In the genomic region with DNA sequence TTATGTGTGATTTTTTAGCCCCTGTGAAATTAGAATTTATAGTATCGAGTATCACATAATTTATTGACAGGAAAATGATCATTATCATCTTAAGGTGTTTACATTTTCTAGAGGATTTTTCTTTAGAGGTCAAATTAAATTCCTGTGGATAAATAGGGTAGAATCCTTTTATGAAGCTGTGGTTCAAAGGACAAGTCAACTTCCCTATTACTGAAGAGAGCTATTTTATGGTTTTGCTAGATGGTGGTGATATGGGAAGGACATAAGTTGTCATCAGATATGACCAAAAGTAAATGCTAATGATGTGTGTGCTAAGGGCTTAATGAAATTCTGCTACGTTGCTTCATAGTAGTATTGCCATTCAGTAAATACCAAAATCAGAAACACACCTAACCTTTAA, we compare ENCODE assay signal across 15 cellular contexts.
A peak's percentile ranks its signal among the peaks of the same experiment; 100 is the strongest.
DNase-seq lines count a peak whose midpoint lies in the region; TF ChIP-seq lines count a peak whose summit lies in the region.
"Had no signal": no experiment of that assay in that cellular context is flagged by ENCODE, and none has a peak within 500 bp of the region (broad histone marks: within the 10 kb centered on the region; RNA-seq: fewer than 3 reads in every experiment).

No MANE protein-coding gene starts in this region.

- no peaks in the 10 kb centered on the region for H3K79me2 ChIP-seq in mammary epithelial cell (ENCODE audit: insufficient read depth, low read length)

- no peak overlapping the region for H3K9ac ChIP-seq in mammary epithelial cell (ENCODE audit: insufficient read depth, low read length)

- H3K4me3 ChIP-seq in mammary epithelial cell (replicated peaks in 1 of 3; ENCODE audit: insufficient read depth in 1 of 3, low read depth in 2 of 3, low read length in 3 of 3) (no peak overlapping the region), SJCRH30 (no peak overlapping the region), BE2C (ENCODE audit: low read depth, low read length) (no peak overlapping the region)
- H3K4me3 ChIP-seq: uterus had no signal

- H3K27me3 ChIP-seq in mammary epithelial cell (ENCODE audit: insufficient read depth, low read length) (no peaks in the 10 kb centered on the region), SJCRH30 (no peaks in the 10 kb centered on the region), BE2C (no peaks in the 10 kb centered on the region)
- H3K27me3 ChIP-seq: neutrophil, uterus had no signal

- no peaks in the 10 kb centered on the region for H4K20me1 ChIP-seq in mammary epithelial cell (ENCODE audit: insufficient read depth, low read length)

- POLR2A ChIA-PET in MCF 10A (lab: Yijun Ruan, JAX): no interaction called here

- CTCF ChIA-PET in MCF 10A (lab: Yijun Ruan, JAX) (interaction anchor here (1.1 kb wide), 2 partner anchors 33 to 153 kb away, joined by 3 to 5 read pairs; no protein-coding TSS in a partner anchor), mammary epithelial cell (lab: Charles Lee; ENCODE audit: low non-redundant PET) (no interaction called here)

- in situ Hi-C loops in mammary epithelial cell (cut with MboI; ENCODE audit: low sequenced_read_pairs in 2 of 2): loop anchor here in 1 of 2 donors (25.0 kb wide), 1 partner anchor 387 kb away; no protein-coding TSS in a partner anchor

- H3K9me3 ChIP-seq in mammary epithelial cell (replicated peaks; ENCODE audit: insufficient read depth, low read length) (no peaks in the 10 kb centered on the region), SJCRH30 (replicated peaks) (no peaks in the 10 kb centered on the region), BE2C (no peaks in the 10 kb centered on the region)
- H3K9me3 ChIP-seq: neutrophil, uterus had no signal

- H3K36me3 ChIP-seq in mammary epithelial cell (ENCODE audit: insufficient read depth, low read length) (no peaks in the 10 kb centered on the region), SJCRH30 (peaks cover 18% of the 10 kb centered on the region), BE2C (peaks cover 34% of the 10 kb centered on the region)
- H3K36me3 ChIP-seq: uterus had no signal

- H3K4me1 ChIP-seq in mammary epithelial cell (ENCODE audit: insufficient read depth, low read length): no peaks in the 10 kb centered on the region
- peaks cover 18% of the 10 kb centered on the region for H3K4me1 ChIP-seq in SJCRH30
- H3K4me1 ChIP-seq in BE2C: no peaks in the 10 kb centered on the region; the same call in 1 of the 2 replicates
- H3K4me1 ChIP-seq: uterus had no signal

- intact Hi-C loops in MCF 10A (cut with micrococcal nuclease): no loop called here
- intact Hi-C loops in mammary epithelial cell (cut with micrococcal nuclease): no loop called here
- intact Hi-C loops in activated T-helper 1 cell treated with anti-CD3 and anti-CD28 coated beads, Interleukin-12 subunit alpha, Interleukin-12 subunit beta, Interleukin-2, Interleukin-4 antibody, amounts not matched to agents 30 ng/mL and 10 ng/mL and 1 ng/mL, durations not matched to agents 14 hours and 24 hours and 36 hours (cut with micrococcal nuclease): no loop called here

- 97% methylated on average over 2 of the region's 2 CpGs for WGBS in mammary epithelial cell (ENCODE audit: low coverage, missing lambda C conversion rate)

- TF ChIP-seq CTCF in MCF 10A (IDR thresholded peaks at IDR 0.05; ENCODE audit: unreplicated experiment) (no peak), mammary epithelial cell (conservative IDR thresholded peaks at IDR 0.05 in 1 of 2, IDR thresholded peaks at IDR 0.05 in 1 of 2; ENCODE audit: extremely low read depth in 1 of 2, insufficient read depth in 1 of 2, low read depth in 1 of 2, low read length in 2 of 2) (no peak), type B pancreatic cell (conservative IDR thresholded peaks at IDR 0.05) (no peak), BE2C (IDR thresholded peaks at IDR 0.05; ENCODE audit: low read depth, low read length) (no peak)

- H3K4me2 ChIP-seq in mammary epithelial cell (ENCODE audit: insufficient read depth, low read depth, low read length): no peak overlapping the region

- BruUV-seq in MCF 10A (replicated peaks; lab: Mats Ljungman, UMichigan) (no TSS peak), mammary epithelial cell (replicated peaks; lab: Mats Ljungman, UMichigan) (no TSS peak)

- H3K9me3 Mint-ChIP-seq in MCF 10A (ENCODE audit: unreplicated experiment) (no peaks in the 10 kb centered on the region), immature natural killer cell (no peaks in the 10 kb centered on the region), type B pancreatic cell (no peaks in the 10 kb centered on the region)
- no peaks in the 10 kb centered on the region for H3K9me3 Mint-ChIP-seq in activated T-helper 1 cell treated with anti-CD3 and anti-CD28 coated beads, Interleukin-12 subunit alpha, Interleukin-12 subunit beta, Interleukin-2, Interleukin-4 antibody, amounts not matched to agents 30 ng/mL and 10 ng/mL and 1 ng/mL, durations not matched to agents 14 hours and 24 hours and 36 hours
- H3K9me3 Mint-ChIP-seq: activated T-cell treated with anti-CD3 and anti-CD28 coated beads, Interleukin-2, amount 50 U/mL, for 72 hours; stimulated activated naive CD8-positive, alpha-beta T cell treated with anti-CD3 and anti-CD28 coated beads, Interleukin-15, amount 100 ng/mL, for 72 hours had no signal

- peaks cover 5% of the 10 kb centered on the region for H3K4me1 Mint-ChIP-seq in MCF 10A (ENCODE audit: insufficient read depth, unreplicated experiment)
- peaks cover 49 to 63% of the 10 kb centered on the region in 2 donors for H3K4me1 Mint-ChIP-seq in immature natural killer cell
- H3K4me1 Mint-ChIP-seq in type B pancreatic cell (ENCODE audit: unreplicated experiment): peaks cover 11% of the 10 kb centered on the region
- H3K4me1 Mint-ChIP-seq in activated T-helper 1 cell treated with anti-CD3 and anti-CD28 coated beads, Interleukin-12 subunit alpha, Interleukin-12 subunit beta, Interleukin-2, Interleukin-4 antibody, amounts not matched to agents 30 ng/mL and 10 ng/mL and 1 ng/mL, durations not matched to agents 14 hours and 24 hours and 36 hours (ENCODE audit: low read depth): peaks cover 33% of the 10 kb centered on the region

- H3K27ac Mint-ChIP-seq in MCF 10A (ENCODE audit: low read depth, unreplicated experiment) (no peak overlapping the region), immature natural killer cell (peak overlapping the region in 4 of 6 donors; percentile 10 to 67 (median 59)), type B pancreatic cell (peak overlapping the region; percentile 18)
- H3K27ac Mint-ChIP-seq in activated T-helper 1 cell treated with anti-CD3 and anti-CD28 coated beads, Interleukin-12 subunit alpha, Interleukin-12 subunit beta, Interleukin-2, Interleukin-4 antibody, amounts not matched to agents 30 ng/mL and 10 ng/mL and 1 ng/mL, durations not matched to agents 14 hours and 24 hours and 36 hours: no peak overlapping the region
- H3K27ac Mint-ChIP-seq: activated T-cell treated with anti-CD3 and anti-CD28 coated beads, Interleukin-2, amount 50 U/mL, for 72 hours; stimulated activated naive CD8-positive, alpha-beta T cell treated with anti-CD3 and anti-CD28 coated beads, Interleukin-15, amount 100 ng/mL, for 72 hours had no signal

- H3K36me3 Mint-ChIP-seq in MCF 10A (ENCODE audit: insufficient read depth, unreplicated experiment): peaks cover 13% of the 10 kb centered on the region
- H3K36me3 Mint-ChIP-seq in immature natural killer cell: peaks cover 14 to 17% (median 17%) of the 10 kb centered on the region in 3 donors
- peaks cover 29% of the 10 kb centered on the region for H3K36me3 Mint-ChIP-seq in type B pancreatic cell
- H3K36me3 Mint-ChIP-seq in activated T-helper 1 cell treated with anti-CD3 and anti-CD28 coated beads, Interleukin-12 subunit alpha, Interleukin-12 subunit beta, Interleukin-2, Interleukin-4 antibody, amounts not matched to agents 30 ng/mL and 10 ng/mL and 1 ng/mL, durations not matched to agents 14 hours and 24 hours and 36 hours (ENCODE audit: low read depth): peaks cover 35% of the 10 kb centered on the region

- H3K4me3 Mint-ChIP-seq in MCF 10A (ENCODE audit: unreplicated experiment): peak overlapping the region; percentile 10
- H3K4me3 Mint-ChIP-seq in immature natural killer cell: peak overlapping the region; percentile 49 to 78 (median 76)
- no peak overlapping the region for H3K4me3 Mint-ChIP-seq in type B pancreatic cell
- H3K4me3 Mint-ChIP-seq in activated T-helper 1 cell treated with anti-CD3 and anti-CD28 coated beads, Interleukin-12 subunit alpha, Interleukin-12 subunit beta, Interleukin-2, Interleukin-4 antibody, amounts not matched to agents 30 ng/mL and 10 ng/mL and 1 ng/mL, durations not matched to agents 14 hours and 24 hours and 36 hours: no peak overlapping the region
- H3K4me3 Mint-ChIP-seq: activated CD8-positive, alpha-beta T cell treated with anti-CD3 and anti-CD28 coated beads for 36 hours; stimulated activated naive CD8-positive, alpha-beta T cell treated with anti-CD3 and anti-CD28 coated beads, Interleukin-15, amount 100 ng/mL, for 72 hours had no signal

- no peaks in the 10 kb centered on the region for H3K27me3 Mint-ChIP-seq in MCF 10A (ENCODE audit: insufficient read depth, unreplicated experiment)
- no peaks in the 10 kb centered on the region for H3K27me3 Mint-ChIP-seq in immature natural killer cell (ENCODE audit: low read depth in 3 of 3)
- no peaks in the 10 kb centered on the region for H3K27me3 Mint-ChIP-seq in type B pancreatic cell
- H3K27me3 Mint-ChIP-seq in activated T-helper 1 cell treated with anti-CD3 and anti-CD28 coated beads, Interleukin-12 subunit alpha, Interleukin-12 subunit beta, Interleukin-2, Interleukin-4 antibody, amounts not matched to agents 30 ng/mL and 10 ng/mL and 1 ng/mL, durations not matched to agents 14 hours and 24 hours and 36 hours (ENCODE audit: insufficient read depth): no peaks in the 10 kb centered on the region
- H3K27me3 Mint-ChIP-seq: activated CD8-positive, alpha-beta T cell treated with anti-CD3 and anti-CD28 coated beads for 36 hours; stimulated activated naive CD8-positive, alpha-beta T cell treated with anti-CD3 and anti-CD28 coated beads, Interleukin-15, amount 100 ng/mL, for 72 hours had no signal

- DNase-seq in MCF 10A (ENCODE audit: unreplicated experiment) (no peak), mammary epithelial cell (no peak), SJCRH30 (no peak), immature natural killer cell (no peak), type B pancreatic cell (ENCODE audit: extremely low spot score, unreplicated experiment) (no peak), NCI-H2081 (lab: John Stamatoyannopoulos, UW) (no peak), BE2C (no peak)
- DNase-seq in activated T-helper 1 cell treated with anti-CD3 and anti-CD28 coated beads, Interleukin-12 subunit alpha, Interleukin-12 subunit beta, Interleukin-2, Interleukin-4 antibody, amounts not matched to agents 30 ng/mL and 10 ng/mL and 1 ng/mL, durations not matched to agents 14 hours and 24 hours and 36 hours (ENCODE audit: low spot score): no peak
- DNase-seq: activated CD8-positive, alpha-beta T cell treated with anti-CD3 and anti-CD28 coated beads for 36 hours; activated T-cell treated with anti-CD3 and anti-CD28 coated beads, Interleukin-2, amount 50 U/mL, for 72 hours; effector CD8-positive, alpha-beta T cell; islet precursor cell; stimulated activated naive CD8-positive, alpha-beta T cell treated with anti-CD3 and anti-CD28 coated beads, Interleukin-15, amount 100 ng/mL, for 72 hours; uterus had no signal

- no peak overlapping the region for H2AFZ ChIP-seq in mammary epithelial cell (ENCODE audit: low read depth, low read length)

- dilution Hi-C loops in mammary epithelial cell (cut with HindIII; ENCODE audit: low sequenced_read_pairs): no loop called here

- no peak overlapping the region for H3K27ac ChIP-seq in mammary epithelial cell (ENCODE audit: insufficient read depth, low read depth, low read length)
- H3K27ac ChIP-seq in SJCRH30: peak overlapping the region; percentile 19; the same call in 1 of the 2 replicates
- H3K27ac ChIP-seq: neutrophil had no signal

Comparison
In these comparisons a context has a peak if more than half of its experiments do, and no peak if none do; other contexts are left out.
1. H3K27ac Mint-ChIP-seq: peak in immature natural killer cell (4 of 6) and type B pancreatic cell (single experiment); none in MCF 10A (single experiment) and activated T-helper 1 cell treated with anti-CD3 and anti-CD28 coated beads, Interleukin-12 subunit alpha, Interleukin-12 subunit beta, Interleukin-2, Interleukin-4 antibody, amounts not matched to agents 30 ng/mL and 10 ng/mL and 1 ng/mL, durations not matched to agents 14 hours and 24 hours and 36 hours (single experiment).
2. H3K4me3 Mint-ChIP-seq: peak in MCF 10A (single experiment) and immature natural killer cell (5 of 5); none in type B pancreatic cell (single experiment) and activated T-helper 1 cell treated with anti-CD3 and anti-CD28 coated beads, Interleukin-12 subunit alpha, Interleukin-12 subunit beta, Interleukin-2, Interleukin-4 antibody, amounts not matched to agents 30 ng/mL and 10 ng/mL and 1 ng/mL, durations not matched to agents 14 hours and 24 hours and 36 hours (single experiment).